ENCODE assay signal across 8 cellular contexts in the genomic region with DNA sequence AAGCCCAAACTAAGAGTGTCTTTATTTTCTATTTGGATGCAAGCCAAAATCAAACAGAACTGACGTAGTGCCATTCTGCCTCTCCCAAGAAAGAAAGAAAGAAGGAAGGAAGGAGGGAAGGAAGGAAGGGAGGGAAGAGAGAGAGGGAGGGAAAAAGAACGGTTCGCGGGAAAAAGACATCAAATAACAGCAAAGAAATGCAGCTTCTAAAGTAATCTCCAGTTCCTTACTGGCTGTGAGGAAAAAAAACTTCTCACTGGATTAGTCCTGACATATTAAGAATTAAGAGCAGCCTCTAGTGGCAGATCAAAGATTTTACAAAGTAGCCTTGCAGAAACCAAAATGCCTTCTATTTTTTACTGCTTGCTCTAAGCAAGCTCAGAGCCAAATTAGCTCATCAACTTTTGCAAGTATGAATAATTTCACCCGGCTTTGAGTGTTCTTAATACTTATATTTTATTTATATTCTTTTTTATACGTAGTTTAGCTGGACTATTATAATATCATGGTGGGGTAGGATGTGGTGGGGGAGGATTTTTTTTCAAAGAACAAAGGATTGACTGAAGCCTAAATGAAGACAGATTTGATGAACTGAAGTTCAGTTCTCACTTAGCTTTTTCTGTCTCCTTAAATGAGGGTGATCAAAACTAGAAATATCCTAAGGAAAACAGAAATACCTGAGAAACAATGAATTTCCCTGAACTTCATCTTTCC. TPM values are rescaled to one million over a fixed set of nuclear protein-coding genes. Genes with fewer than 3 reads are reported as not detected.
DNase-seq lines count a peak whose midpoint lies in the region; ATAC-seq and TF ChIP-seq lines count a peak whose summit lies in the region.

No MANE protein-coding gene starts in this region.

- H3K4me3 ChIP-seq in testis: no peak overlapping the region

- no peak for TF ChIP-seq POLR2A in testis (IDR thresholded peaks at IDR 0.05)

- H3K36me3 ChIP-seq in testis (ENCODE audit: low read depth, missing control alignments): no peaks in the 10 kb centered on the region

- in situ Hi-C loops in SK-MEL-5 (cut with HindIII; ENCODE audit: low pct_unique_long_range_greater_than_20kb, low sequenced_read_pairs): no loop called here

- 15 to 30% methylated on average over 6 of the region's 6 CpGs for WGBS in testis, 2 donors

- H3K27me3 ChIP-seq in testis: no peaks in the 10 kb centered on the region

- peak; percentile 63 for DNase-seq in A172 (ENCODE audit: low spot score)
- peak; percentile 71 for DNase-seq in H4 (ENCODE audit: low spot score)
- DNase-seq in SK-MEL-5 (ENCODE audit: low read depth, low spot score): peak; percentile 68
- peak; percentile 45 for DNase-seq in foreskin melanocyte
- no peak for DNase-seq in testis
- DNase-seq in activated CD8-positive, alpha-beta memory T cell treated with anti-CD3 and anti-CD28 coated beads, Interleukin-2, amount 50 U/mL, for 4 hours: no peak

- no peaks in the 10 kb centered on the region for H3K9me3 ChIP-seq in testis

- no peak for ATAC-seq in HG02623 (IDR thresholded peaks at IDR 0.05; ENCODE audit: unreplicated experiment)
- ATAC-seq in GM18858 (IDR thresholded peaks at IDR 0.05; ENCODE audit: unreplicated experiment): no peak

- H3K4me1 ChIP-seq in testis: no peaks in the 10 kb centered on the region

- intact Hi-C loops in testis (cut with DNase I; ENCODE audit: low total_unique reads): no loop called here

- H3K27ac ChIP-seq in testis: no peak overlapping the region

- TF ChIP-seq CTCF in testis (IDR thresholded peaks at IDR 0.05): peak in 2 of 3 experiments; percentile 15 to 24

RNA-seq across cellular contexts. Expression of gene PITX2, which starts 36.6 kb away (rescaled TPM):
- 13.5 and 18.3 TPM in 2 replicates for total RNA-seq in A172 (2014; rRNA removed; shearing (Covaris generic))
- 5.7 and 11.7 TPM in 2 replicates for total RNA-seq in H4 (2014; rRNA removed; shearing (Covaris generic))
- 1.1 and 1.8 TPM in 2 replicates for total RNA-seq in SK-MEL-5 (2014; rRNA removed; shearing (Covaris generic))
- 1.9 and 2.8 TPM in 2 replicates for polyA plus RNA-seq in SK-MEL-5 (2015; cell fraction: cytosol; rRNA removed)
- polyA plus RNA-seq in SK-MEL-5 (2015; cell fraction: nucleus; rRNA removed): 6.4 and 7.9 TPM in 2 replicates
- 1 to 10 TPM in 1 of 2 donors, under 1 TPM in 1; 0.93 to 2.3 TPM for total RNA-seq in testis
- polyA plus RNA-seq in testis (ENCODE audit: insufficient read depth, low read depth, low replicate concordance): 2.6 TPM

Comparison
In these comparisons a context has a peak if more than half of its experiments do, and no peak if none do; other contexts are left out.
1. DNase-seq: peak in A172 (single experiment), H4 (single experiment), SK-MEL-5 (single experiment) and foreskin melanocyte (single experiment); none in testis (single experiment) and activated CD8-positive, alpha-beta memory T cell treated with anti-CD3 and anti-CD28 coated beads, Interleukin-2, amount 50 U/mL, for 4 hours (single experiment).